1 cellular context compared by ENCODE assay signal in the genomic region with DNA sequence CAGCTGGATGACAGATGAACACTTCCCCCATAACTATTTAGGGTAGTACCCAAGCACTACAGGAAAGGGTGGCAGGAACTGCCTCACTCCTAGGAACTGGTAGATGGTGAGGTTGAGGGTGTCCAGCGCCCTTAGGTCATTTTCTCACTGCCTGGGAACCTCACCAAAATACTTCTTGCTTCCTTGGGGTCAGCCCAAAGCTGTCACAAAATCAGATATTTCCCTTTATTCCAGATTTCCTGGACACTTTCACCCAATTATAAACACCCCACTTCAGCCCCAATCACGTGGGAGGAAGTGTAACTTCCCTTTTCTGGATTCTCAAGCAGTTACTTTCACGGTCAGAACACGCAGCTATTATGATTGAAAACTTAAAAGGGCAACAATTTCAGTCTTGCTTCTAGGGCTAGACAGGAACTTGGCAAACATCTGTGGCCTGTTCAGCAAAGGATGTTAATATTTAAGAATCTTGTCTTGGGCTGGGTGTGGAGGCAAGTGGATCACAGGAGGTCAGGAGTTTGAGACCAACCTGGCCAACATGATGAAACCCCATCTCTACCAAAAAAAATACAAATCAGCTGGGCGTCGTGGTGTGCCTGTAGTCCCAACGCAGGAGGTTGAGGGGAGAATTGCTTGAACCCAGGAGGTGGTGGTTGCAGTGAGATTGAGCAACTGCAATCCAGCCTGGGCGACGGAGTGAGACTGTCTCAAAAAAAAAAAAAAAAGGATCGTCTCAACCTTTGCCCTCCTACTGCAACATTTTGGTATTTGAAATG.
A peak's percentile ranks its signal among the peaks of the same experiment; 100 is the strongest.
TF ChIP-seq lines count a peak whose summit lies in the region.

No MANE protein-coding gene starts in this region.

TF ChIP-seq in K562, 482 proteins besides CTCF, POLR2A, EP300 and RAD21 (continued from another document and continues in another):
- TF ChIP-seq ELF2 (CRISPR knock-in tag; IDR thresholded peaks at IDR 0.05) (peak; percentile 76; the same call in 1 of the 2 replicates), TRIM24 (IDR thresholded peaks at IDR 0.05) (peak in 1 of 2 experiments; percentile 21; a peak in 2 of 4 replicates), MTA1 (IDR thresholded peaks at IDR 0.05; ENCODE audit: borderline replicate concordance) (0 out of 2 replicates have a peak, but pooled peaks have one; percentile 4), E2F3 (CRISPR knock-in tag; IDR thresholded peaks at IDR 0.05) (peak; percentile 4; the same call in 1 of the 2 replicates), FOXM1 (IDR thresholded peaks at IDR 0.05; ENCODE audit: low read depth) (no peak), FOXM1 (CRISPR knock-in tag; IDR thresholded peaks at IDR 0.05; ENCODE audit: low read depth) (0 out of 2 replicates have a peak, but pooled peaks have one; percentile 68), TRIM28 (IDR thresholded peaks at IDR 0.05) (no peak), BDP1 (IDR thresholded peaks at IDR 0.05; ENCODE audit: insufficient read depth, insufficient read length) (no peak), HDAC1 (IDR thresholded peaks at IDR 0.05) (0 out of 4 replicates have a peak, but pooled peaks of 1 of the 2 experiments have one; percentile 3), FOSL1 (tag; conservative IDR thresholded peaks at IDR 0.05) (no peak; the same call in 1 of the 2 replicates), CBFA2T3 (IDR thresholded peaks at IDR 0.05) (no peak), CREBBP (IDR thresholded peaks at IDR 0.05; ENCODE audit: low read depth, low read length) (no peak), PHTF2 (CRISPR knock-in tag; IDR thresholded peaks at IDR 0.05) (no peak), RBM14 (IDR thresholded peaks at IDR 0.05; ENCODE audit: borderline replicate concordance, insufficient read depth, low read depth, low read length) (no peak), PPARD (CRISPR knock-in tag; IDR thresholded peaks at IDR 0.05) (no peak), PURB (CRISPR knock-in tag; IDR thresholded peaks at IDR 0.05; ENCODE audit: low read depth) (no peak), NR2C1 (IDR thresholded peaks at IDR 0.05) (0 out of 2 replicates have a peak, but pooled peaks have one; percentile 45), NR2C1 (tag; IDR thresholded peaks at IDR 0.05) (peak; percentile 28; the same call in 1 of the 2 replicates), POU5F1 (IDR thresholded peaks at IDR 0.05; ENCODE audit: borderline replicate concordance, low read depth, low read length, partially characterized antibody) (no peak), CHD2 (IDR thresholded peaks at IDR 0.05; ENCODE audit: low read depth, low read length) (peak; percentile 12; the same call in 1 of the 2 replicates), KAT2B (IDR thresholded peaks at IDR 0.05; ENCODE audit: low read depth, low read length) (no peak), FUS (optimal IDR thresholded peaks at IDR 0.05; ENCODE audit: low read depth, low read length) (no peak), RBM17 (IDR thresholded peaks at IDR 0.05; ENCODE audit: borderline replicate concordance, low read depth, low read length) (no peak), POLR2B (IDR thresholded peaks at IDR 0.05; ENCODE audit: low read depth, partially characterized antibody) (peak; percentile 93), EWSR1 (IDR thresholded peaks at IDR 0.05; ENCODE audit: borderline replicate concordance, low read depth, partially characterized antibody) (peak; percentile 68), STAG1 (CRISPR knock-in tag; IDR thresholded peaks at IDR 0.05; ENCODE audit: borderline replicate concordance) (no peak), ZBTB17 (CRISPR knock-in tag; IDR thresholded peaks at IDR 0.05) (0 out of 2 replicates have a peak, but pooled peaks have one; percentile 4), LARP7 (IDR thresholded peaks at IDR 0.05) (no peak), HDAC3 (IDR thresholded peaks at IDR 0.05; ENCODE audit: borderline replicate concordance, partially characterized antibody) (no peak), MXI1 (IDR thresholded peaks at IDR 0.05; ENCODE audit: low read depth, low read length) (0 out of 2 replicates have a peak, but pooled peaks have one; percentile 42), NFIX (CRISPR knock-in tag; IDR thresholded peaks at IDR 0.05; ENCODE audit: low read depth) (no peak), NEUROD1 (IDR thresholded peaks at IDR 0.05; ENCODE audit: borderline replicate concordance, low read depth, low read length, partially characterized antibody) (no peak), MAFF (IDR thresholded peaks at IDR 0.05; ENCODE audit: low read length) (no peak), FOXP1 (CRISPR knock-in tag; IDR thresholded peaks at IDR 0.05) (no peak), FOXJ3 (CRISPR knock-in tag; IDR thresholded peaks at IDR 0.05) (no peak), TCF7L2 (IDR thresholded peaks at IDR 0.05; ENCODE audit: low read depth, low read length) (no peak), SREBF2 (CRISPR knock-in tag; IDR thresholded peaks at IDR 0.05) (no peak), CHCHD3 (CRISPR knock-in tag; IDR thresholded peaks at IDR 0.05) (no peak), ZKSCAN3 (CRISPR knock-in tag; IDR thresholded peaks at IDR 0.05) (no peak), CHD4 (IDR thresholded peaks at IDR 0.05; ENCODE audit: insufficient read depth, insufficient replicate concordance, low read depth, low read length, poor library complexity, severe bottlenecking) (no peak), CCNT2 (IDR thresholded peaks at IDR 0.05; ENCODE audit: borderline replicate concordance, extremely low read depth, insufficient read length, low read depth, low read length) (no peak), ZNF586 (CRISPR knock-in tag; conservative IDR thresholded peaks at IDR 0.05) (no peak; the same call in 1 of the 2 replicates), SRSF3 (IDR thresholded peaks at IDR 0.05; ENCODE audit: insufficient read depth, low read length) (no peak), RBM22 (IDR thresholded peaks at IDR 0.05; ENCODE audit: low read depth, low read length, poor library complexity, severe bottlenecking) (no peak), EZH2 (IDR thresholded peaks at IDR 0.05; ENCODE audit: borderline replicate concordance, low read depth, low read length) (no peak), ZNF197 (CRISPR knock-in tag; IDR thresholded peaks at IDR 0.05; ENCODE audit: low read depth) (no peak), ZNF324 (CRISPR knock-in tag; IDR thresholded peaks at IDR 0.05) (peak; percentile 2; the same call in 1 of the 2 replicates), HEY1 (CRISPR knock-in tag; IDR thresholded peaks at IDR 0.05; ENCODE audit: borderline replicate concordance) (peak; percentile 18; the same call in 1 of the 2 replicates)
- TF ChIP-seq, protein P1, sequence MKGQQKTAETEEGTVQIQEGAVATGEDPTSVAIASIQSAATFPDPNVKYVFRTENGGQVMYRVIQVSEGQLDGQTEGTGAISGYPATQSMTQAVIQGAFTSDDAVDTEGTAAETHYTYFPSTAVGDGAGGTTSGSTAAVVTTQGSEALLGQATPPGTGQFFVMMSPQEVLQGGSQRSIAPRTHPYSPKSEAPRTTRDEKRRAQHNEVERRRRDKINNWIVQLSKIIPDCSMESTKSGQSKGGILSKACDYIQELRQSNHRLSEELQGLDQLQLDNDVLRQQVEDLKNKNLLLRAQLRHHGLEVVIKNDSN (CRISPR knock-in tag; IDR thresholded peaks at IDR 0.05): peak; percentile 87
- TF ChIP-seq, protein P2, sequence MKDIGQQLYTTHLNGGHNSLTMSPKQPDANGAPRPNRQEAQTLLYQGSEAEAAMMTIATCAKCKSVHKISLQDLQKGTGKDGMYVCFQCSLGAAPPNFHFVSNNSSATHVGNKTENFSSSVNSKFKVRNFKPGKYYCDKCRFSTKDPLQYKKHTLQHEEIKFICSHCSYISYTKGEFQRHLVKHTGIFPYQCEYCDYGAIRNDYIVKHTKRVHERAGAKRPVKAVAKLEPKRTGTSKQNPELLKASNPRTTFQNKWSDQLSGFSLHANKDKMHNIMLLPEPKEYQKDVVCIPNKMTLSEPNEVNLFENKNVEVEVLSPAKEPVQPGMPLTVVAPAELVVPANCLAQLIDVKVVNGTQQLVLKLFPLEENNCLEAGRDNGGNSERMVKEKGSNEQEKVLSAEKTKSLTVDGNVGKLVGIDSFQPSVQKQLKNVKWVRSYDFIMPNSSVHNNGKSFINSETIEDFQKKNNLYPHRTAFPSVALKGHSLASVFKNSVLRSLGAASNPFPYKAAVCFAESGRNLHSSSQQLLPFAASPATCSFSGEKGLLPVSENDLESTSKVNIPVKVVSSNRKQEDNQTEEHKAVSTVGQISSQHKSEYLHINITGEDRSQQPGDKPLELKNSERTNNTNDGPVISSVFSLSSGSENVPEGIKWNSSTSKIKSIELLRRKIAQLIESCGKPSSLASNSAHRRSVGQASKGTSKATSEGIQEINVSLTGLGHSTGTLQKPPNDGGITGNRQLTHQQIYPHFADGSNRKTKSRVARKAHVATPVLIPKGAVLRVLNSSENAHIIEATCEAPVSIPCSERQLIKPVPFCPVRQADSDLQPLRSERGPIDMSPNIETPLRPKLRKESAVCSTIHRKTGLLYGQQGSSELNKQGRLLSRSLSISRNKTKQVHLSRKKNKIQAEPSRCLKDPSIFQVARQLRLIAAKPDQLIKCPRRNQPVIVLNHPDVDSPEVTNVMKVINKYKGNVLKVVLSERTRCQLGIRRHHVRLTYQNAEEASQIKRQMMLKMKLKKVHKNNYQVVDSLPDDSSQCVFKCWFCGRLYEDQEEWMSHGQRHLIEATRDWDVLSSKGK (CRISPR knock-in tag; IDR thresholded peaks at IDR 0.05): peak; percentile 29; the same call in 1 of the 2 replicates
- TF ChIP-seq, protein P3, sequence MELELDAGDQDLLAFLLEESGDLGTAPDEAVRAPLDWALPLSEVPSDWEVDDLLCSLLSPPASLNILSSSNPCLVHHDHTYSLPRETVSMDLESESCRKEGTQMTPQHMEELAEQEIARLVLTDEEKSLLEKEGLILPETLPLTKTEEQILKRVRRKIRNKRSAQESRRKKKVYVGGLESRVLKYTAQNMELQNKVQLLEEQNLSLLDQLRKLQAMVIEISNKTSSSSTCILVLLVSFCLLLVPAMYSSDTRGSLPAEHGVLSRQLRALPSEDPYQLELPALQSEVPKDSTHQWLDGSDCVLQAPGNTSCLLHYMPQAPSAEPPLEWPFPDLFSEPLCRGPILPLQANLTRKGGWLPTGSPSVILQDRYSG (tag; conservative IDR thresholded peaks at IDR 0.05; ENCODE audit: low read depth): no peak; the same call in 1 of the 2 replicates
- TF ChIP-seq, protein P4, sequence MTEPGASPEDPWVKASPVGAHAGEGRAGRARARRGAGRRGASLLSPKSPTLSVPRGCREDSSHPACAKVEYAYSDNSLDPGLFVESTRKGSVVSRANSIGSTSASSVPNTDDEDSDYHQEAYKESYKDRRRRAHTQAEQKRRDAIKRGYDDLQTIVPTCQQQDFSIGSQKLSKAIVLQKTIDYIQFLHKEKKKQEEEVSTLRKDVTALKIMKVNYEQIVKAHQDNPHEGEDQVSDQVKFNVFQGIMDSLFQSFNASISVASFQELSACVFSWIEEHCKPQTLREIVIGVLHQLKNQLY (CRISPR knock-in tag; conservative IDR thresholded peaks at IDR 0.05): peak in 1 of 2 experiments; percentile 79; a peak in 1 of 4 replicates
- TF ChIP-seq, protein P5, sequence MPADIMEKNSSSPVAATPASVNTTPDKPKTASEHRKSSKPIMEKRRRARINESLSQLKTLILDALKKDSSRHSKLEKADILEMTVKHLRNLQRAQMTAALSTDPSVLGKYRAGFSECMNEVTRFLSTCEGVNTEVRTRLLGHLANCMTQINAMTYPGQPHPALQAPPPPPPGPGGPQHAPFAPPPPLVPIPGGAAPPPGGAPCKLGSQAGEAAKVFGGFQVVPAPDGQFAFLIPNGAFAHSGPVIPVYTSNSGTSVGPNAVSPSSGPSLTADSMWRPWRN (IDR thresholded peaks at IDR 0.05; ENCODE audit: low read depth): peak; percentile 29; the same call in 1 of the 2 replicates
- TF ChIP-seq, protein P6, sequence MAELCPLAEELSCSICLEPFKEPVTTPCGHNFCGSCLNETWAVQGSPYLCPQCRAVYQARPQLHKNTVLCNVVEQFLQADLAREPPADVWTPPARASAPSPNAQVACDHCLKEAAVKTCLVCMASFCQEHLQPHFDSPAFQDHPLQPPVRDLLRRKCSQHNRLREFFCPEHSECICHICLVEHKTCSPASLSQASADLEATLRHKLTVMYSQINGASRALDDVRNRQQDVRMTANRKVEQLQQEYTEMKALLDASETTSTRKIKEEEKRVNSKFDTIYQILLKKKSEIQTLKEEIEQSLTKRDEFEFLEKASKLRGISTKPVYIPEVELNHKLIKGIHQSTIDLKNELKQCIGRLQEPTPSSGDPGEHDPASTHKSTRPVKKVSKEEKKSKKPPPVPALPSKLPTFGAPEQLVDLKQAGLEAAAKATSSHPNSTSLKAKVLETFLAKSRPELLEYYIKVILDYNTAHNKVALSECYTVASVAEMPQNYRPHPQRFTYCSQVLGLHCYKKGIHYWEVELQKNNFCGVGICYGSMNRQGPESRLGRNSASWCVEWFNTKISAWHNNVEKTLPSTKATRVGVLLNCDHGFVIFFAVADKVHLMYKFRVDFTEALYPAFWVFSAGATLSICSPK (IDR thresholded peaks at IDR 0.05; ENCODE audit: borderline replicate concordance): no peak
- TF ChIP-seq, protein P7, sequence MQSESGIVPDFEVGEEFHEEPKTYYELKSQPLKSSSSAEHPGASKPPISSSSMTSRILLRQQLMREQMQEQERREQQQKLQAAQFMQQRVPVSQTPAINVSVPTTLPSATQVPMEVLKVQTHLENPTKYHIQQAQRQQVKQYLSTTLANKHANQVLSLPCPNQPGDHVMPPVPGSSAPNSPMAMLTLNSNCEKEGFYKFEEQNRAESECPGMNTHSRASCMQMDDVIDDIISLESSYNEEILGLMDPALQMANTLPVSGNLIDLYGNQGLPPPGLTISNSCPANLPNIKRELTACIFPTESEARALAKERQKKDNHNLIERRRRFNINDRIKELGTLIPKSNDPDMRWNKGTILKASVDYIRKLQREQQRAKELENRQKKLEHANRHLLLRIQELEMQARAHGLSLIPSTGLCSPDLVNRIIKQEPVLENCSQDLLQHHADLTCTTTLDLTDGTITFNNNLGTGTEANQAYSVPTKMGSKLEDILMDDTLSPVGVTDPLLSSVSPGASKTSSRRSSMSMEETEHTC (IDR thresholded peaks at IDR 0.05): no peak
- TF ChIP-seq, protein P8, sequence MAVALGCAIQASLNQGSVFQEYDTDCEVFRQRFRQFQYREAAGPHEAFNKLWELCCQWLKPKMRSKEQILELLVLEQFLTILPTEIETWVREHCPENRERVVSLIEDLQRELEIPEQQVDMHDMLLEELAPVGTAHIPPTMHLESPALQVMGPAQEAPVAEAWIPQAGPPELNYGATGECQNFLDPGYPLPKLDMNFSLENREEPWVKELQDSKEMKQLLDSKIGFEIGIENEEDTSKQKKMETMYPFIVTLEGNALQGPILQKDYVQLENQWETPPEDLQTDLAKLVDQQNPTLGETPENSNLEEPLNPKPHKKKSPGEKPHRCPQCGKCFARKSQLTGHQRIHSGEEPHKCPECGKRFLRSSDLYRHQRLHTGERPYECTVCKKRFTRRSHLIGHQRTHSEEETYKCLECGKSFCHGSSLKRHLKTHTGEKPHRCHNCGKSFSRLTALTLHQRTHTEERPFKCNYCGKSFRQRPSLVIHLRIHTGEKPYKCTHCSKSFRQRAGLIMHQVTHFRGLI (CRISPR knock-in tag; IDR thresholded peaks at IDR 0.05): 0 out of 2 replicates have a peak, but pooled peaks have one; percentile 22
- TF ChIP-seq, protein P9, sequence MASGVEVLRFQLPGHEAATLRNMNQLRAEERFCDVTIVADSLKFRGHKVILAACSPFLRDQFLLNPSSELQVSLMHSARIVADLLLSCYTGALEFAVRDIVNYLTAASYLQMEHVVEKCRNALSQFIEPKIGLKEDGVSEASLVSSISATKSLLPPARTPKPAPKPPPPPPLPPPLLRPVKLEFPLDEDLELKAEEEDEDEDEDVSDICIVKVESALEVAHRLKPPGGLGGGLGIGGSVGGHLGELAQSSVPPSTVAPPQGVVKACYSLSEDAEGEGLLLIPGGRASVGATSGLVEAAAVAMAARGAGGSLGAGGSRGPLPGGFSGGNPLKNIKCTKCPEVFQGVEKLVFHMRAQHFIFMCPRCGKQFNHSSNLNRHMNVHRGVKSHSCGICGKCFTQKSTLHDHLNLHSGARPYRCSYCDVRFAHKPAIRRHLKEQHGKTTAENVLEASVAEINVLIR (CRISPR knock-in tag; IDR thresholded peaks at IDR 0.05): peak; percentile 36; the same call in 1 of the 2 replicates
